ENCODE assay signal across 22 cellular contexts in genomic region chr1:28291711-28292110, GRCh38.
DNase-seq lines count a peak whose midpoint lies in the region; ATAC-seq and TF ChIP-seq lines count a peak whose summit lies in the region.
"Had no signal": no experiment of that assay in that cellular context is flagged by ENCODE, and none has a peak within 500 bp of the region (broad histone marks: within the 10 kb centered on the region; RNA-seq: fewer than 3 reads in every experiment).

No MANE protein-coding gene starts in this region.

- DNase-seq in DMS53 (lab: John Stamatoyannopoulos, UW) (peak; percentile 43), nephron progenitor cell (no peak), NCI-H146 treated with DMSO at 0.1 percent for 48 hours (lab: John Stamatoyannopoulos, UW; ENCODE audit: unreplicated experiment) (no peak), iPS-NIHi11 (ENCODE audit: low spot score) (no peak)
- DNase-seq: BE2C; GM23248; HCEC 1CT; IMR-90; NCI-H1105; NCI-H146; NCI-H2081; NCI-H2171; NCI-H345; NCI-H524; NCI-H774; NK-92 treated with Interleukin-12 subunit alpha and Interleukin-12 subunit beta, amount 100 ng/mL, for 24 hours; SIG-M5; SK-N-SH had no signal

- POLR2A ChIA-PET in HEK293 (lab: Yijun Ruan, JAX): no interaction called here

- CTCF ChIA-PET in HEK293 (lab: Yijun Ruan, JAX): interaction anchor here (0.5 to 0.6 kb wide), 2 partner anchors 43 to 44 kb away, joined by 3 to 6 read pairs; no protein-coding TSS in a partner anchor

- no peaks in the 10 kb centered on the region for H3K36me3 ChIP-seq in HEK293 (ENCODE audit: control insufficient read depth in 2 of 2, insufficient read depth in 1 of 2, low read length in 2 of 2)
- H3K36me3 ChIP-seq: BE2C had no signal

- no peaks in the 10 kb centered on the region for H3K36me3 Mint-ChIP-seq in nephron progenitor cell (ENCODE audit: low read depth)

- H3K9me3 Mint-ChIP-seq in nephron progenitor cell: peaks cover 5% of the 10 kb centered on the region

- H3K9me3 ChIP-seq in HEK293 (ENCODE audit: control insufficient read depth, insufficient read depth, low read depth, low read length): no peaks in the 10 kb centered on the region
- H3K9me3 ChIP-seq: A549, BE2C, SK-N-SH had no signal

- no peak for ATAC-seq in GM18502 (IDR thresholded peaks at IDR 0.05; ENCODE audit: poor library complexity, unreplicated experiment)
- ATAC-seq: A549, Panc1 had no signal

- H3K4me3 ChIP-seq in HEK293 (ENCODE audit: low read depth, low read length): no peak overlapping the region
- H3K4me3 ChIP-seq: A549, GM23248 had no signal

- no peak for TF ChIP-seq CTCF in HEK293 (tag by site-specific recombination; IDR thresholded peaks at IDR 0.05)
- no peak for TF ChIP-seq CTCF in nephron progenitor cell (IDR thresholded peaks at IDR 0.05)

- H3K4me3 Mint-ChIP-seq in nephron progenitor cell: no peak overlapping the region

- H3K27me3 Mint-ChIP-seq in nephron progenitor cell (ENCODE audit: low read depth, poor library complexity): peaks cover 4% of the 10 kb centered on the region

- no peak overlapping the region for H3K27ac ChIP-seq in HEK293 (ENCODE audit: extremely low read depth, low read depth, low read length)
- H3K27ac ChIP-seq: A549, GM23248 had no signal

- H3K27ac Mint-ChIP-seq in nephron progenitor cell: peak overlapping the region; percentile 57

- 0 out of 2 replicates have a peak, but pooled peaks cover 2% of the 10 kb centered on the region for H3K4me1 ChIP-seq in HEK293 (ENCODE audit: control insufficient read depth, insufficient read depth, low read length)
- H3K4me1 ChIP-seq: BE2C had no signal

- H3K4me1 Mint-ChIP-seq in nephron progenitor cell: peaks cover 15% of the 10 kb centered on the region

TF ChIP-seq in HEK293, 187 proteins besides CTCF, POLR2A, EP300 and RAD21:
- TF ChIP-seq ZNF664 (tag by site-specific recombination; IDR thresholded peaks at IDR 0.05): 0 out of 2 replicates have a peak, but pooled peaks have one; percentile 56
- no peak for TF ChIP-seq PRDM4 (tag by site-specific recombination; IDR thresholded peaks at IDR 0.05)
- no peak for TF ChIP-seq ZNF571 (tag by site-specific recombination; IDR thresholded peaks at IDR 0.05)
- no peak for TF ChIP-seq YY1 (tag by site-specific recombination; IDR thresholded peaks at IDR 0.05)
- TF ChIP-seq ZNF341 (tag by site-specific recombination; IDR thresholded peaks at IDR 0.05; ENCODE audit: low read depth): no peak
- TF ChIP-seq, protein P1, sequence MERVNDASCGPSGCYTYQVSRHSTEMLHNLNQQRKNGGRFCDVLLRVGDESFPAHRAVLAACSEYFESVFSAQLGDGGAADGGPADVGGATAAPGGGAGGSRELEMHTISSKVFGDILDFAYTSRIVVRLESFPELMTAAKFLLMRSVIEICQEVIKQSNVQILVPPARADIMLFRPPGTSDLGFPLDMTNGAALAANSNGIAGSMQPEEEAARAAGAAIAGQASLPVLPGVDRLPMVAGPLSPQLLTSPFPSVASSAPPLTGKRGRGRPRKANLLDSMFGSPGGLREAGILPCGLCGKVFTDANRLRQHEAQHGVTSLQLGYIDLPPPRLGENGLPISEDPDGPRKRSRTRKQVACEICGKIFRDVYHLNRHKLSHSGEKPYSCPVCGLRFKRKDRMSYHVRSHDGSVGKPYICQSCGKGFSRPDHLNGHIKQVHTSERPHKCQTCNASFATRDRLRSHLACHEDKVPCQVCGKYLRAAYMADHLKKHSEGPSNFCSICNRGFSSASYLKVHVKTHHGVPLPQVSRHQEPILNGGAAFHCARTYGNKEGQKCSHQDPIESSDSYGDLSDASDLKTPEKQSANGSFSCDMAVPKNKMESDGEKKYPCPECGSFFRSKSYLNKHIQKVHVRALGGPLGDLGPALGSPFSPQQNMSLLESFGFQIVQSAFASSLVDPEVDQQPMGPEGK (tag by site-specific recombination; IDR thresholded peaks at IDR 0.05): no peak
- TF ChIP-seq HOXC10 (CRISPR knock-in tag; IDR thresholded peaks at IDR 0.05): no peak
